37 cellular contexts compared by ENCODE assay signal in the genomic region with DNA sequence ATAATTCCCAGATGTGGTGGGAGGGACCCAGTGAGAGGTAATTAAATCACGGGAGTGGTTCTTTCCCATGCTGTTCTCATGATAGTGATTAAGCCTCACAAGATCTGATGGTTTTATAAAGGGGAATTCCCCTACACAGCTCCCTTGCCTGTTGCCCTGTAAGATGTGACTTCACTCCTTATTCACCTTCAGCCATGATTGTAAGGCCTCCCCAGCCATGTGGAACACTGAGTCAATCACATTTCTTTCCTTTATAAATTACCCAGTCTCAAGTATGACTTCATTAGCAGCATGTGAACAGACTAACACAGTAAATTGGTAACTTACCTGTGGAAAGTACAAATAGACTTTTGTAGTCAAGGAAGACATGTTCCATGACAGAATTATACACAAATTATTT. TPM values are rescaled to one million over a fixed set of nuclear protein-coding genes. Genes with fewer than 3 reads are reported as not detected.
DNase-seq lines count a peak whose midpoint lies in the region; ATAC-seq, FAIRE-seq and TF ChIP-seq lines count a peak whose summit lies in the region.
"Had no signal": no experiment of that assay in that cellular context is flagged by ENCODE, and none has a peak within 500 bp of the region (broad histone marks: within the 10 kb centered on the region; RNA-seq: fewer than 3 reads in every experiment).

No MANE protein-coding gene starts in this region.

- no peak for ATAC-seq in omental fat pad (ENCODE audit: low FRiP score)
- ATAC-seq: A549; CD8-positive, alpha-beta T cell had no signal

- in situ Hi-C loops in Caki2 (cut with HindIII; ENCODE audit: low pct_unique_long_range_greater_than_20kb, low sequenced_read_pairs) = no loop called here

- FAIRE-seq in RCC 7860 (lab: Jason Lieb, UNC) = no peak
- FAIRE-seq: A549, D721Med had no signal

- no peaks in the 10 kb centered on the region for H3K9me3 ChIP-seq in Peyer's patch
- H3K9me3 ChIP-seq: BE2C, Caco-2 had no signal

- TF ChIP-seq POLR2A in Peyer's patch (IDR thresholded peaks at IDR 0.05) = no peak

- no peaks in the 10 kb centered on the region for H3K4me1 ChIP-seq in Peyer's patch
- H3K4me1 ChIP-seq: A549; BE2C; BLaER1; BLaER1 treated with 17β-estradiol and CSF1 and Interleukin-3, amounts not matched to agents 10 nM and 100 nM; Caco-2 had no signal

- H3K27me3 ChIP-seq in Peyer's patch = no peaks in the 10 kb centered on the region
- H3K27me3 ChIP-seq: BE2C; BLaER1; BLaER1 treated with 17β-estradiol and CSF1 and Interleukin-3, amounts not matched to agents 10 nM and 100 nM had no signal

- H3K27ac ChIP-seq in Peyer's patch = no peak overlapping the region
- H3K27ac ChIP-seq: 22Rv1; A549; BLaER1; BLaER1 treated with 17β-estradiol and CSF1 and Interleukin-3, amounts not matched to agents 10 nM and 100 nM; C4-2B had no signal

- no peak overlapping the region for H3K4me3 ChIP-seq in Peyer's patch
- H3K4me3 ChIP-seq: A549; BLaER1; BLaER1 treated with 17β-estradiol and CSF1 and Interleukin-3, amounts not matched to agents 10 nM and 100 nM had no signal

- no peaks in the 10 kb centered on the region for H3K36me3 ChIP-seq in Peyer's patch
- H3K36me3 ChIP-seq: BE2C; BLaER1; BLaER1 treated with 17β-estradiol and CSF1 and Interleukin-3, amounts not matched to agents 10 nM and 100 nM had no signal

- peak; percentile 46 for DNase-seq in Caki2 (ENCODE audit: low read depth)
- DNase-seq in RCC 7860 (ENCODE audit: low spot score) = peak; percentile 75
- DNase-seq in kidney tubule cell (ENCODE audit: low spot score) = peak; percentile 56
- no peak for DNase-seq in Peyer's patch
- DNase-seq in AG08395 (ENCODE audit: low spot score) = no peak
- DNase-seq in omental fat pad (ENCODE audit: low spot score) = no peak
- DNase-seq: 8988T; ACHN; AML-193; BE2C; C1 segment of cervical spinal cord; Caco-2; Calu3; CD4-positive, alpha-beta memory T cell; CD4-positive, alpha-beta T cell; CD4-positive, CD25-positive, alpha-beta regulatory T cell; CD8-positive, alpha-beta memory T cell; CD8-positive, alpha-beta T cell; COR-L47; DMS 273 treated with DMSO at 0.1 percent for 48 hours; DMS153; DMS53; DMS79; DMS79 treated with DMSO at 0.1 percent for 48 hours; DND-41; EL had no signal

- no peak for TF ChIP-seq CTCF in Peyer's patch (IDR thresholded peaks at IDR 0.05)
- no peak for TF ChIP-seq CTCF in omental fat pad (IDR thresholded peaks at IDR 0.05)

RNA-seq across cellular contexts. Expression of a gene that starts 55.2 kb away (rescaled TPM):
- not detected in 2 replicates for total RNA-seq in Caki2 (2014; rRNA removed; shearing (Covaris generic); ENCODE audit: low replicate concordance)
- total RNA-seq in Peyer's patch (not detected), omental fat pad (not detected)
- total RNA-seq: A172; A673; B cell; Caco-2; Calu3; CD4-positive, alpha-beta memory T cell; CD4-positive, alpha-beta T cell; CD4-positive, CD25-positive, alpha-beta regulatory T cell; CD8-positive, alpha-beta memory T cell; CD8-positive, alpha-beta T cell; Daoy; G401 had no signal

Comparison
In these comparisons a context has a peak if more than half of its experiments do, and no peak if none do; other contexts are left out.
1. DNase-seq: peak in Caki2 (single experiment), RCC 7860 (single experiment) and kidney tubule cell (single experiment); none in Peyer's patch (0 of 3), AG08395 (single experiment) and omental fat pad (single experiment).